Comparison of ENCODE assay signal across 18 cellular contexts in the genomic region with DNA sequence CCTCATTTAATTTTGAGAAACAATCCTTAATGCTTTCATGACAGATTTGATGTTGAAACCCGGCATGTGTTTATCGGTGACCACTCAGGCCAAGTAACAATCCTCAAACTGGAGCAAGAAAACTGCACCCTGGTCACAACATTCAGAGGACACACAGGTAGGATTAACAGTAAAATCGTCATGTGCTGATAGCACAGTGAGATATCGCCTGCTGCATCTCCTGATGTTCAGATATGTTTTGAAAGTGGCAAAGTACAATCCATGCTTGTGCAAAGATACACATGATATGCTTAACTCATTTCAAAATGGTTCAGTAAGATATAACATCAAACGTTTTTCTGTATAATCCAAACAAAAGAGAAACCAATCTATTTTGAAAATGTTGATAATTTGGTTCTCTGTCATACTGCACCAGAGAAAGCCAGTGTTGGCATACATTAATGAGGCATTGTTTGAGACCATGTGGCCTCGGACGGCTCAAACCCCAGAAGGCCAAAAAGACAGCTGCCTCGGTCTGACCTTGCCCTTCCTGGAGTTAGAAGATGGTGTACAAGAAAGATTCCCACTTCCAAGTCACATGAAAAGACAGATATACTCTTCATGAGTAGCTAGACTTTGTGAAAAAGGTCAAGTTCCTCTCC.
A peak's percentile ranks its signal among the peaks of the same experiment; 100 is the strongest.
DNase-seq lines count a peak whose midpoint lies in the region; ATAC-seq and TF ChIP-seq lines count a peak whose summit lies in the region.
"Had no signal": no experiment of that assay in that cellular context is flagged by ENCODE, and none has a peak within 500 bp of the region (broad histone marks: within the 10 kb centered on the region; RNA-seq: fewer than 3 reads in every experiment).

No MANE protein-coding gene starts in this region.

- no peak overlapping the region; the same call in 1 of the 2 replicates for H3K4me2 ChIP-seq in IMR-90 (ENCODE audit: low read depth, low read length)

- H3K9me1 ChIP-seq in IMR-90 (ENCODE audit: insufficient read depth, low read length) = peaks cover 30% of the 10 kb centered on the region

- H2BK15ac ChIP-seq in IMR-90 (ENCODE audit: low read depth, low read length) = peak overlapping the region; percentile 57; the same call in 1 of the 3 replicates

- no peak overlapping the region for H3K4me3 Mint-ChIP-seq in T-helper 2 cell treated with Interferon-gamma antibody and Interleukin-4, amounts not matched to agents 5 μg/mL and 100 μg/mL, for 36 hours
- H3K4me3 Mint-ChIP-seq: activated naive CD8-positive, alpha-beta T cell treated with anti-CD3 and anti-CD28 coated beads, Interleukin-2, amount 50 U/mL, for 24 hours; naive B cell had no signal

- no peak for TF ChIP-seq RAD21 in IMR-90 (IDR thresholded peaks at IDR 0.05; ENCODE audit: low read length)

- BruUV-seq in IMR-90 (replicated peaks; lab: Mats Ljungman, UMichigan) = no TSS peak

- no peak overlapping the region for H3K23ac ChIP-seq in IMR-90 (ENCODE audit: low read depth, low read length)

- no peaks in the 10 kb centered on the region for H3K27me3 ChIP-seq in IMR-90 (ENCODE audit: control insufficient read depth, insufficient read depth, low read length)
- H3K27me3 ChIP-seq in dorsolateral prefrontal cortex = no peaks in the 10 kb centered on the region
- H3K27me3 ChIP-seq: cardiac muscle cell, esophagus squamous epithelium, ovary had no signal

- H3K9me3 Mint-ChIP-seq in T-helper 2 cell treated with Interferon-gamma antibody and Interleukin-4, amounts not matched to agents 5 μg/mL and 100 μg/mL, for 36 hours = no peaks in the 10 kb centered on the region
- H3K9me3 Mint-ChIP-seq: activated naive CD8-positive, alpha-beta T cell treated with anti-CD3 and anti-CD28 coated beads, Interleukin-2, amount 50 U/mL, for 24 hours; activated T-helper 2 cell treated with anti-CD3 and anti-CD28 coated beads, Interferon-gamma antibody, Interleukin-2, Interleukin-4, amounts not matched to agents 10 μg/mL and 5 μg/mL and 100 μg/mL, durations not matched to agents 14 hours and 24 hours and 36 hours; naive B cell had no signal

- H3K27ac Mint-ChIP-seq in T-helper 2 cell treated with Interferon-gamma antibody and Interleukin-4, amounts not matched to agents 5 μg/mL and 100 μg/mL, for 36 hours = no peak overlapping the region
- H3K27ac Mint-ChIP-seq: activated T-helper 2 cell treated with anti-CD3 and anti-CD28 coated beads, Interferon-gamma antibody, Interleukin-2, Interleukin-4, amounts not matched to agents 10 μg/mL and 5 μg/mL and 100 μg/mL, durations not matched to agents 14 hours and 24 hours and 36 hours; naive B cell had no signal

- peak overlapping the region; percentile 46; the same call in 1 of the 2 replicates for H2AK5ac ChIP-seq in IMR-90 (ENCODE audit: low read depth, low read length)

- H3K4me1 Mint-ChIP-seq in T-helper 2 cell treated with Interferon-gamma antibody and Interleukin-4, amounts not matched to agents 5 μg/mL and 100 μg/mL, for 36 hours (ENCODE audit: low read depth) = peaks cover 5% of the 10 kb centered on the region
- H3K4me1 Mint-ChIP-seq: naive B cell had no signal

- dilution Hi-C loops in IMR-90 (cut with HindIII; ENCODE audit: low sequenced_read_pairs, unreplicated experiment) = no loop called here

- peak overlapping the region; percentile 70; the same call in 1 of the 2 replicates for H3K14ac ChIP-seq in IMR-90 (replicated peaks; ENCODE audit: low read depth, low read length)

- no peak overlapping the region; the same call in 1 of the 2 replicates for H2BK120ac ChIP-seq in IMR-90 (ENCODE audit: low read depth, low read length)

- intact Hi-C loops in IMR-90 (cut with micrococcal nuclease) = no loop called here
- intact Hi-C loops in dorsolateral prefrontal cortex (cut with DNase I) = loop anchor here (2.0 to 10.0 kb wide), 4 partner anchors 77 to 275 kb away; partner anchors contain the start of genes DHRS12 (in 1 of the 2) and INTS6 (in 1 of the 2)

- H2BK20ac ChIP-seq in IMR-90 (ENCODE audit: low read depth, low read length) = peak overlapping the region; percentile 47

- no peak overlapping the region for H3K9ac ChIP-seq in IMR-90 (ENCODE audit: low read depth, low read length)

- H4K20me1 ChIP-seq in IMR-90 (ENCODE audit: insufficient read depth, low read length) = no peaks in the 10 kb centered on the region

- POLR2A ChIA-PET in IMR-90 (lab: Charles Lee; ENCODE audit: unreplicated experiment) = no interaction called here

- H3K4me3 ChIP-seq in IMR-90 (ENCODE audit: insufficient read depth, low read depth, low read length) = no peak overlapping the region
- H3K4me3 ChIP-seq in dorsolateral prefrontal cortex = peak overlapping the region in 22 of 59 donors; percentile 2 to 45 (median 18)
- H3K4me3 ChIP-seq: cardiac muscle cell, esophagus squamous epithelium, K562, lung, ovary had no signal

- peaks cover 32 to 61% of the 10 kb centered on the region in 2 experiments for H3K79me1 ChIP-seq in IMR-90 (ENCODE audit: low read depth in 1 of 2, low read length in 2 of 2)

- in situ Hi-C loops in IMR-90 (cut with MboI; ENCODE audit: low sequenced_read_pairs) = no loop called here

- 0 out of 2 replicates have a peak overlapping the region, but pooled peaks have one; percentile 24 for H3K18ac ChIP-seq in IMR-90 (ENCODE audit: low read depth, low read length)

- TF ChIP-seq CTCF in IMR-90 (conservative IDR thresholded peaks at IDR 0.05; ENCODE audit: low read depth, low read length) (no peak), dorsolateral prefrontal cortex (IDR thresholded peaks at IDR 0.05 in 54 of 56, conservative IDR thresholded peaks at IDR 0.05 in 2 of 56; ENCODE audit: low read depth in 1 of 56, partially characterized antibody in 56 of 56) (peak in 3 of 56 donors; percentile 6 to 9 (median 8))

- no peak overlapping the region for H2AFZ ChIP-seq in IMR-90 (replicated peaks; ENCODE audit: low read length, poor library complexity)

- H2AK9ac ChIP-seq in IMR-90 (replicated peaks; ENCODE audit: low read depth, low read length, poor library complexity) = no peak overlapping the region

- no peaks in the 10 kb centered on the region for H3K9me3 ChIP-seq in IMR-90 (ENCODE audit: control insufficient read depth, insufficient read depth, low read length)
- H3K9me3 ChIP-seq: esophagus squamous epithelium, ovary had no signal

- H3K4ac ChIP-seq in IMR-90 (ENCODE audit: low read depth, low read length) = peak overlapping the region; percentile 66

- CTCF ChIA-PET in IMR-90 (lab: Yijun Ruan, JAX) = no interaction called here

- DNase-seq in IMR-90 (no peak), dorsolateral prefrontal cortex (peak in 5 of 10 donors; percentile 35 to 67 (median 54)), midbrain (lab: John Stamatoyannopoulos, UW) (peak; percentile 53), substantia nigra (lab: John Stamatoyannopoulos, UW) (peak in 22 of 49 donors; percentile 13 to 70 (median 34)), ecto neural progenitor cell (ENCODE audit: low spot score) (no peak), activated gamma-delta T cell (lab: John Stamatoyannopoulos, UW) (no peak)
- no peak for DNase-seq in T-helper 2 cell treated with Interferon-gamma antibody and Interleukin-4, amounts not matched to agents 5 μg/mL and 100 μg/mL, for 36 hours (ENCODE audit: low spot score)
- DNase-seq: activated CD4-positive, alpha-beta T cell treated with anti-CD3 and anti-CD28 coated beads for 48 hours; activated naive CD8-positive, alpha-beta T cell treated with anti-CD3 and anti-CD28 coated beads, Interleukin-2, amount 50 U/mL, for 24 hours; esophagus squamous epithelium; naive B cell; NCI-H1092 treated with DMSO at 0.1 percent for 48 hours; NCI-H524; ovary had no signal

- H3K56ac ChIP-seq in IMR-90 (ENCODE audit: extremely low read depth, insufficient read depth, low read length) = no peak overlapping the region

- no peak overlapping the region; a peak in 1 of 4 replicates for H4K8ac ChIP-seq in IMR-90 (ENCODE audit: low read depth in 2 of 2, low read length in 2 of 2)

- no peaks in the 10 kb centered on the region for H3K27me3 Mint-ChIP-seq in T-helper 2 cell treated with Interferon-gamma antibody and Interleukin-4, amounts not matched to agents 5 μg/mL and 100 μg/mL, for 36 hours (ENCODE audit: low read depth)
- H3K27me3 Mint-ChIP-seq: activated naive CD8-positive, alpha-beta T cell treated with anti-CD3 and anti-CD28 coated beads, Interleukin-2, amount 50 U/mL, for 24 hours; naive B cell had no signal

- H3K4me1 ChIP-seq in IMR-90 (ENCODE audit: control insufficient read depth, insufficient read depth, low read length) = peaks cover 27% of the 10 kb centered on the region

- no peak for TF ChIP-seq POLR2A in IMR-90 (IDR thresholded peaks at IDR 0.05; ENCODE audit: low read depth, low read length)

- H4K91ac ChIP-seq in IMR-90 (ENCODE audit: insufficient read depth, low read depth, low read length) = 0 out of 2 replicates have a peak overlapping the region, but pooled peaks have one; percentile 15

- H3K36me3 ChIP-seq in IMR-90 (ENCODE audit: control insufficient read depth, insufficient read depth, low read length) = no peaks in the 10 kb centered on the region
- H3K36me3 ChIP-seq: ovary had no signal

- no CpG with 5 or more reads among the region's 8 CpGs for WGBS in IMR-90 (ENCODE audit: extremely low coverage in 2 of 2, insufficient read length in 1 of 2), 2 experiments

- peak overlapping the region; percentile 23 for H2BK5ac ChIP-seq in IMR-90 (ENCODE audit: low read depth, low read length, poor library complexity, severe bottlenecking)

- H3K27ac ChIP-seq in IMR-90 (ENCODE audit: insufficient read depth, low read length) (no peak overlapping the region), dorsolateral prefrontal cortex (peak overlapping the region in 56 of 59 donors; percentile 34 to 95 (median 81)), substantia nigra (ENCODE audit: low read depth, low read length, poor library complexity, severe bottlenecking) (peak overlapping the region; percentile 76)
- H3K27ac ChIP-seq: cardiac muscle cell had no signal

- no peak overlapping the region for H4K5ac ChIP-seq in IMR-90 (ENCODE audit: low read depth, low read length)

- H3K36me3 Mint-ChIP-seq in T-helper 2 cell treated with Interferon-gamma antibody and Interleukin-4, amounts not matched to agents 5 μg/mL and 100 μg/mL, for 36 hours (ENCODE audit: low read depth) = peaks cover 16% of the 10 kb centered on the region

- no peak for ATAC-seq in IMR-90 (ENCODE audit: low read depth)
- ATAC-seq: activated naive CD8-positive, alpha-beta T cell treated with anti-CD3 and anti-CD28 coated beads, Interleukin-2, amount 50 U/mL, for 24 hours; K562 had no signal

TF ChIP-seq in IMR-90, 13 proteins besides CTCF, POLR2A, EP300 and RAD21:
- TF ChIP-seq MAFK (IDR thresholded peaks at IDR 0.05; ENCODE audit: low read depth, low read length) = no peak
- TF ChIP-seq FOS (IDR thresholded peaks at IDR 0.05; ENCODE audit: low read depth, low read length) = no peak
- no peak for TF ChIP-seq RFX5 (IDR thresholded peaks at IDR 0.05; ENCODE audit: low read depth, low read length)
- no peak for TF ChIP-seq MAZ (IDR thresholded peaks at IDR 0.05; ENCODE audit: borderline replicate concordance, low read depth, low read length)
- TF ChIP-seq NFE2L2 (IDR thresholded peaks at IDR 0.05; ENCODE audit: low read depth, low read length) = no peak
- TF ChIP-seq MXI1 (IDR thresholded peaks at IDR 0.05; ENCODE audit: borderline replicate concordance, low read depth, low read length) = no peak
